ENCODE assay signal across 23 cellular contexts in genomic region chr5:157933005-157933404, GRCh38.
DNase-seq lines count a peak whose midpoint lies in the region; ATAC-seq and TF ChIP-seq lines count a peak whose summit lies in the region.
"Had no signal": no experiment of that assay in that cellular context is flagged by ENCODE, and none has a peak within 500 bp of the region (broad histone marks: within the 10 kb centered on the region; RNA-seq: fewer than 3 reads in every experiment).

No MANE protein-coding gene starts in this region.

- TF ChIP-seq POLR2A in esophagus squamous epithelium (IDR thresholded peaks at IDR 0.05): no peak

- peaks cover 11% of the 10 kb centered on the region for H3K9me3 Mint-ChIP-seq in CD8-positive, alpha-beta T cell

- intact Hi-C loops in esophagus squamous epithelium (cut with DNase I): no loop called here
- intact Hi-C loops in CD8-positive, alpha-beta T cell (cut with DNase I, micrococcal nuclease): no loop called here

- H3K36me3 Mint-ChIP-seq in CD8-positive, alpha-beta T cell: no peaks in the 10 kb centered on the region
- H3K36me3 Mint-ChIP-seq: CD14-positive monocyte had no signal

- H3K9ac ChIP-seq in SK-N-MC (ENCODE audit: insufficient read length): no peak overlapping the region
- H3K9ac ChIP-seq: BLaER1 had no signal

- no peaks in the 10 kb centered on the region for H3K27me3 Mint-ChIP-seq in CD8-positive, alpha-beta T cell (ENCODE audit: low read depth)
- H3K27me3 Mint-ChIP-seq: CD4-positive, alpha-beta memory T cell had no signal

- WGBS in esophagus, 2 donors: 76 to 81% methylated on average over 5 of the region's 5 CpGs
- WGBS in esophagus squamous epithelium, 2 donors: 60 to 81% methylated on average over 5 of the region's 5 CpGs

- ATAC-seq in CD8-positive, alpha-beta T cell: no peak
- no peak for ATAC-seq in HG02852 (IDR thresholded peaks at IDR 0.05; ENCODE audit: unreplicated experiment)
- no peak for ATAC-seq in stimulated activated naive CD8-positive, alpha-beta T cell treated with anti-CD3 and anti-CD28 coated beads, Interleukin-15, Interleukin-2, amounts not matched to agents 100 U/mL and 50 U/mL, for 24 hours
- no peak for ATAC-seq in GM18861 (IDR thresholded peaks at IDR 0.05; ENCODE audit: unreplicated experiment)
- ATAC-seq: GM12878 had no signal

- H3K27ac ChIP-seq in SK-N-MC (peak overlapping the region; percentile 33; the same call in 1 of the 2 replicates), esophagus (ENCODE audit: low read depth in 2 of 2, low read length in 1 of 2) (peak overlapping the region; percentile 32 to 53), esophagus squamous epithelium (peak overlapping the region in 3 of 4 donors; percentile 28 to 65 (median 64))
- no peak overlapping the region for H3K27ac ChIP-seq in CD8-positive, alpha-beta T cell (ENCODE audit: low read depth, low read length)
- H3K27ac ChIP-seq: BLaER1 had no signal

- H3K4me3 ChIP-seq in SK-N-MC: no peak overlapping the region
- H3K4me3 ChIP-seq in esophagus (ENCODE audit: low read depth in 1 of 2, low read length in 2 of 2): no peak overlapping the region
- H3K4me3 ChIP-seq in esophagus squamous epithelium: no peak overlapping the region
- no peak overlapping the region for H3K4me3 ChIP-seq in CD8-positive, alpha-beta T cell (ENCODE audit: low read depth, low read length)
- H3K4me3 ChIP-seq: BLaER1, GM12878 had no signal

- DNase-seq in SK-N-MC (ENCODE audit: low read depth, low spot score) (no peak), esophagus squamous epithelium (lab: John Stamatoyannopoulos, UW) (no peak)
- no peak for DNase-seq in CD8-positive, alpha-beta T cell
- DNase-seq in stimulated activated naive CD8-positive, alpha-beta T cell treated with anti-CD3 and anti-CD28 coated beads, Interleukin-15, Interleukin-2, amounts not matched to agents 100 U/mL and 50 U/mL, for 24 hours: no peak
- DNase-seq: 8988T; ACHN; BE2C; C1 segment of cervical spinal cord; Caco-2; Calu3; CD4-positive, alpha-beta memory T cell; CD4-positive, CD25-positive, alpha-beta regulatory T cell; DMS53; DMS79; DND-41; EL; GDM1 had no signal

- TF ChIP-seq CTCF in esophagus squamous epithelium (IDR thresholded peaks at IDR 0.05): no peak
- TF ChIP-seq CTCF in CD8-positive, alpha-beta T cell (IDR thresholded peaks at IDR 0.05): no peak

- H3K9me3 ChIP-seq in SK-N-MC (ENCODE audit: low read depth, low read length): no peaks in the 10 kb centered on the region
- H3K9me3 ChIP-seq in esophagus (ENCODE audit: control insufficient read depth in 2 of 2, insufficient read depth in 1 of 2, low read depth in 1 of 2, low read length in 1 of 2): peaks cover 0 to 2% of the 10 kb centered on the region in 2 donors
- H3K9me3 ChIP-seq in esophagus squamous epithelium: peaks cover 0 to 6% (median 0%) of the 10 kb centered on the region in 3 donors
- H3K9me3 ChIP-seq in CD8-positive, alpha-beta T cell (ENCODE audit: low read length): peaks cover 6% of the 10 kb centered on the region
- H3K9me3 ChIP-seq: BE2C had no signal

- H3K4me1 Mint-ChIP-seq in CD8-positive, alpha-beta T cell (ENCODE audit: low read depth): no peaks in the 10 kb centered on the region
- H3K4me1 Mint-ChIP-seq: CD14-positive monocyte; CD4-positive, alpha-beta memory T cell; CD4-positive, CD25-positive, alpha-beta regulatory T cell had no signal

- H3K4me1 ChIP-seq in esophagus (ENCODE audit: control insufficient read depth in 2 of 2, insufficient read depth in 2 of 2, low read length in 1 of 2) (peaks cover 0 to 2% of the 10 kb centered on the region in 2 donors), esophagus squamous epithelium (peaks cover 7 to 43% (median 11%) of the 10 kb centered on the region in 3 donors)
- no peaks in the 10 kb centered on the region for H3K4me1 ChIP-seq in CD8-positive, alpha-beta T cell (ENCODE audit: insufficient read depth, low read length)
- H3K4me1 ChIP-seq: BE2C, BLaER1, Caco-2 had no signal

- CTCF ChIA-PET in CD8-positive, alpha-beta T cell (lab: Charles Lee): interaction anchor here (2.1 kb wide), 1 partner anchor 16 kb away, joined by 12 read pairs; no protein-coding TSS in a partner anchor

- H3K4me3 Mint-ChIP-seq in CD8-positive, alpha-beta T cell: no peak overlapping the region
- H3K4me3 Mint-ChIP-seq: CD14-positive monocyte; CD4-positive, alpha-beta memory T cell; CD4-positive, CD25-positive, alpha-beta regulatory T cell had no signal

- H3K27me3 ChIP-seq in esophagus (ENCODE audit: control insufficient read depth in 1 of 2, insufficient read depth in 2 of 2, low read length in 2 of 2) (no peaks in the 10 kb centered on the region), esophagus squamous epithelium (no peaks in the 10 kb centered on the region)
- no peaks in the 10 kb centered on the region for H3K27me3 ChIP-seq in CD8-positive, alpha-beta T cell (ENCODE audit: insufficient read depth, low read length)
- H3K27me3 ChIP-seq: BE2C, BLaER1 had no signal

- H3K36me3 ChIP-seq in SK-N-MC (ENCODE audit: insufficient read depth, low read length) (no peaks in the 10 kb centered on the region), esophagus (ENCODE audit: control insufficient read depth in 2 of 2, insufficient read depth in 2 of 2, low read length in 1 of 2) (no peaks in the 10 kb centered on the region), esophagus squamous epithelium (no peaks in the 10 kb centered on the region)
- no peaks in the 10 kb centered on the region for H3K36me3 ChIP-seq in CD8-positive, alpha-beta T cell (ENCODE audit: insufficient read depth, low read length)
- H3K36me3 ChIP-seq: BE2C, BLaER1 had no signal

- no peak overlapping the region for H3K27ac Mint-ChIP-seq in CD8-positive, alpha-beta T cell
- H3K27ac Mint-ChIP-seq: CD14-positive monocyte; CD4-positive, alpha-beta memory T cell; CD4-positive, CD25-positive, alpha-beta regulatory T cell had no signal

- POLR2A ChIA-PET in CD8-positive, alpha-beta T cell (lab: Charles Lee): no interaction called here
